22 cellular contexts compared by ENCODE assay signal in the genomic region with DNA sequence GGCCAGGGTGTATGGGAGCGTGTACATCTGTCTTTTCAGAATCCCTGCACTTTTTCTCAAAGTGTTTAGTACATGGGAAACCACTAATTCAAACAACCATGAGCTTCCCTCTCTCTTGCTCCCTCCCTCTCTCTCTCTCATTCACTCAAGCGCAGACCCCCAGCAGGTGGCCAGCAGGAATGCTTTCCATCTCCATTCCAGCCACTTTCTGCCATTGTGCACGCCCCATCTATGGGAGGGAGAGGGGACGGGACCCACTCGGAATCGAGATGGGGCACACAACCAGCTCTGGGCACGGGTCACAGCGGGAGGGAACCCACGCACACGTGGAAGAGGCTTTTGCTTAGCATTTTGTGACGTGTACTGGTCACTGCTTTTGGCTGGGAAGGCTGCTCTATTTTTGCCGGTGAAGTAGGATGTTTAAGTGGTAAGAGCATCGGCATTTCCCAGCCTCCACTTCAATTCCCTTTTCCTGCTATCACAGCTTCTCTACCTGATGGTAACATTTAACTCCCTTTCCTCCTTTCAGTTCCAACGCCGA.
A peak's percentile ranks its signal among the peaks of the same experiment; 100 is the strongest.
DNase-seq lines count a peak whose midpoint lies in the region; ATAC-seq, FAIRE-seq and TF ChIP-seq lines count a peak whose summit lies in the region.
"Had no signal": no experiment of that assay in that cellular context is flagged by ENCODE, and none has a peak within 500 bp of the region (broad histone marks: within the 10 kb centered on the region; RNA-seq: fewer than 3 reads in every experiment).

No MANE protein-coding gene starts in this region.

- H3K79me2 ChIP-seq in H1 (ENCODE audit: control insufficient read depth in 1 of 2, insufficient read depth in 2 of 2, low read length in 2 of 2): no peaks in the 10 kb centered on the region
- no peaks in the 10 kb centered on the region for H3K79me2 ChIP-seq in neural cell (replicated peaks; ENCODE audit: insufficient read depth, low read length)

- H3K18ac ChIP-seq in H1 (ENCODE audit: extremely low read depth, low read length): peak overlapping the region; percentile 94

- no peak overlapping the region for H3K14ac ChIP-seq in H1 (ENCODE audit: insufficient read length)

- TF ChIP-seq EP300 in H1 (IDR thresholded peaks at IDR 0.05; ENCODE audit: borderline replicate concordance in 1 of 2, low read depth in 2 of 2, low read length in 2 of 2): 0 out of 3 replicates have a peak, but pooled peaks of 1 of the 2 experiments have one; percentile 4
- no peak for TF ChIP-seq EP300 in neural cell (conservative IDR thresholded peaks at IDR 0.05; ENCODE audit: poor library complexity, severe bottlenecking)

- H3K79me1 ChIP-seq in H1 (ENCODE audit: low read depth, low read length): no peaks in the 10 kb centered on the region; the same call in 1 of the 2 replicates

- POLR2A ChIA-PET in H1 (lab: Charles Lee; ENCODE audit: partially characterized antibody): interaction anchor here (0.8 to 1.7 kb wide), 4 partner anchors 9 to 46 kb away, joined by 3 to 7 read pairs (median 5); no protein-coding TSS in a partner anchor

- 25% methylated on average over 15 of the region's 15 CpGs; no CpG with 5 or more reads in 1 of the 2 experiments for WGBS in H1 (ENCODE audit: extremely low coverage in 1 of 2, insufficient coverage in 1 of 2, insufficient read length in 1 of 2, insufficient replicate concordance in 2 of 2, low coverage in 1 of 2, low lambda C conversion rate in 2 of 2, missing lambda C conversion rate in 1 of 2), 2 experiments

- peak overlapping the region; percentile 95; the same call in 1 of the 2 replicates for H2BK15ac ChIP-seq in H1 (ENCODE audit: low read length)

- H4K8ac ChIP-seq in H1 (ENCODE audit: extremely low read depth, insufficient read depth, low read length): peak overlapping the region; percentile 86

- H3K4ac ChIP-seq in H1 (replicated peaks; ENCODE audit: insufficient read length, low read depth, low read length): peak overlapping the region; percentile 82

- no peak for FAIRE-seq in H1 (lab: Jason Lieb, UNC)
- FAIRE-seq: endothelial cell of umbilical vein, urothelium cell line had no signal

- H4K5ac ChIP-seq in H1 (ENCODE audit: insufficient read length, low read depth, low read length): peak overlapping the region; percentile 73

- H3K27me3 ChIP-seq in BLaER1 (no peaks in the 10 kb centered on the region), HUES48 (ENCODE audit: control insufficient read depth, insufficient read depth, low read length) (no peaks in the 10 kb centered on the region), H1 (replicated peaks in 1 of 4; ENCODE audit: control insufficient read depth in 3 of 4, extremely low read depth in 1 of 4, insufficient read depth in 3 of 4, low read length in 3 of 4) (no peaks in the 10 kb centered on the region), neural cell (ENCODE audit: insufficient read depth, low read depth, low read length) (no peaks in the 10 kb centered on the region)
- H3K27me3 ChIP-seq: left lung, ovary had no signal

- H3K27ac ChIP-seq in BLaER1: peak overlapping the region; percentile 96
- peak overlapping the region; percentile 34 for H3K27ac ChIP-seq in HUES48 (ENCODE audit: low read depth, low read length)
- H3K27ac ChIP-seq in H1 (ENCODE audit: low read depth, low read length): no peak overlapping the region
- no peak overlapping the region for H3K27ac ChIP-seq in neural cell (ENCODE audit: low read length)
- H3K27ac ChIP-seq: ovary had no signal

- H3K4me1 ChIP-seq in BLaER1: peaks cover 100% of the 10 kb centered on the region
- peaks cover 43% of the 10 kb centered on the region for H3K4me1 ChIP-seq in HUES48 (ENCODE audit: control insufficient read depth, insufficient read depth, low read length)
- H3K4me1 ChIP-seq in H1 (replicated peaks in 1 of 4; ENCODE audit: control insufficient read depth in 3 of 4, insufficient read depth in 4 of 4, low read length in 3 of 4): peaks cover 21 to 40% (median 27%) of the 10 kb centered on the region in 4 experiments

- H2AK5ac ChIP-seq in H1 (ENCODE audit: low read depth, low read length): 0 out of 2 replicates have a peak overlapping the region, but pooled peaks have one; percentile 91

- H2BK120ac ChIP-seq in H1 (replicated peaks; ENCODE audit: low read depth, low read length): no peak overlapping the region

- no peak overlapping the region for H3K23ac ChIP-seq in H1 (ENCODE audit: insufficient read length)

- no peaks in the 10 kb centered on the region for H4K20me1 ChIP-seq in BLaER1
- H4K20me1 ChIP-seq in H1 (replicated peaks in 1 of 2; ENCODE audit: control insufficient read depth in 1 of 2, insufficient read depth in 2 of 2, low read length in 2 of 2): no peaks in the 10 kb centered on the region
- H4K20me1 ChIP-seq in neural cell (ENCODE audit: insufficient read depth): no peaks in the 10 kb centered on the region

- CTCF ChIA-PET in H1 (lab: Charles Lee; ENCODE audit: partially characterized antibody): interaction anchor here (0.9 to 2.8 kb wide), 7 partner anchors 9 to 218 kb away, joined by 3 to 8 read pairs (median 3); no protein-coding TSS in a partner anchor

- H3K36me3 ChIP-seq in BLaER1 (peaks cover 39% of the 10 kb centered on the region), HUES48 (ENCODE audit: control insufficient read depth, insufficient read depth, low read length) (peaks cover 34% of the 10 kb centered on the region), H1 (ENCODE audit: control insufficient read depth in 2 of 4, insufficient read depth in 4 of 4, low read length in 3 of 4) (peaks cover 0 to 22% (median 8%) of the 10 kb centered on the region in 4 experiments; a peak in 6 of 8 replicates), neural cell (ENCODE audit: insufficient read depth, low read length) (no peaks in the 10 kb centered on the region)
- H3K36me3 ChIP-seq: ovary had no signal

- TF ChIP-seq CTCF in H1 (IDR thresholded peaks at IDR 0.05; ENCODE audit: control extremely low read depth in 1 of 3, insufficient read depth in 1 of 3, low read depth in 1 of 3, low read length in 3 of 3): no peak
- TF ChIP-seq CTCF in neural cell (IDR thresholded peaks at IDR 0.05; ENCODE audit: poor library complexity, severe bottlenecking): no peak

- peak overlapping the region; percentile 94 for H2BK5ac ChIP-seq in H1 (ENCODE audit: low read depth, low read length)

- ATAC-seq in GM19351 (IDR thresholded peaks at IDR 0.05; ENCODE audit: unreplicated experiment): no peak
- ATAC-seq: activated CD4-positive, alpha-beta T cell treated with anti-CD3 and anti-CD28 coated beads for 36 hours; left lung; Panc1; SK-N-SH treated with all-trans-retinoic acid at 6 μM for 48 hours had no signal

- H2BK12ac ChIP-seq in H1 (ENCODE audit: low read depth, low read length): peak overlapping the region; percentile 98

- H3K9me2 ChIP-seq in neural cell (ENCODE audit: insufficient read depth, low read length): no peaks in the 10 kb centered on the region

- no peak overlapping the region for H3K4me3 ChIP-seq in BLaER1
- peak overlapping the region; percentile 45 for H3K4me3 ChIP-seq in HUES48 (ENCODE audit: low read depth, low read length)
- peak overlapping the region in 1 of 4 experiments; percentile 41; a peak in 3 of 8 replicates for H3K4me3 ChIP-seq in H1 (ENCODE audit: extremely low read depth in 1 of 4, insufficient read depth in 2 of 4, low read depth in 3 of 4, low read length in 4 of 4)
- peak overlapping the region; percentile 18 for H3K4me3 ChIP-seq in neural cell (ENCODE audit: low read length)
- H3K4me3 ChIP-seq: left lung, ovary had no signal

- H4K91ac ChIP-seq in H1 (replicated peaks; ENCODE audit: insufficient read length, low read length): peak overlapping the region; percentile 94

- peak overlapping the region; percentile 74; the same call in 1 of the 2 replicates for H2BK20ac ChIP-seq in H1 (ENCODE audit: low read length)

- TF ChIP-seq RAD21 in H1 (IDR thresholded peaks at IDR 0.05 in 1 of 2, conservative IDR thresholded peaks at IDR 0.05 in 1 of 2; ENCODE audit: low read depth in 2 of 2, low read length in 2 of 2) (peak; percentile 3 to 22; a peak in 1 of 4 replicates), neural cell (conservative IDR thresholded peaks at IDR 0.05) (no peak)

- peak overlapping the region; percentile 84; the same call in 1 of the 2 replicates for H3K9ac ChIP-seq in BLaER1
- H3K9ac ChIP-seq in HUES48 (ENCODE audit: low read depth, low read length): no peak overlapping the region
- no peak overlapping the region for H3K9ac ChIP-seq in H1 (replicated peaks in 1 of 4; ENCODE audit: extremely low read depth in 1 of 4, low read depth in 3 of 4, low read length in 3 of 4)
- no peak overlapping the region for H3K9ac ChIP-seq in neural cell (ENCODE audit: low read length)

- no peak overlapping the region for H3K56ac ChIP-seq in H1 (replicated peaks; ENCODE audit: insufficient read length, low read depth, low read length)

- H3F3A ChIP-seq in neural cell (ENCODE audit: insufficient read depth, low read length, poor library complexity, severe bottlenecking): no peaks in the 10 kb centered on the region

- H3K4me2 ChIP-seq in BLaER1: peak overlapping the region; percentile 89
- H3K4me2 ChIP-seq in H1 (ENCODE audit: insufficient read depth in 1 of 2, low read depth in 2 of 2, low read length in 2 of 2): peak overlapping the region; percentile 50 to 57
- no peak overlapping the region for H3K4me2 ChIP-seq in neural cell (ENCODE audit: low read length)

- H2AFZ ChIP-seq in H1 (ENCODE audit: low read length) (no peak overlapping the region), neural cell (ENCODE audit: low read depth, low read length) (no peak overlapping the region)

- no peak for TF ChIP-seq POLR2A in H1 (IDR thresholded peaks at IDR 0.05; ENCODE audit: control extremely low read depth in 1 of 2, low read depth in 2 of 2, low read length in 2 of 2)

- DNase-seq in H1 (ENCODE audit: low read depth in 1 of 2, low spot score in 2 of 2): peak in 1 of 2 experiments; percentile 74
- no peak for DNase-seq in activated CD4-positive, alpha-beta T cell treated with anti-CD3 and anti-CD28 coated beads for 4 hours
- no peak for DNase-seq in NCI-H1930 (lab: John Stamatoyannopoulos, UW)
- DNase-seq in DMS153 treated with DMSO at 0.1 percent for 48 hours (lab: John Stamatoyannopoulos, UW; ENCODE audit: unreplicated experiment): no peak
- DNase-seq: activated CD4-positive, alpha-beta T cell treated with anti-CD3 and anti-CD28 coated beads for 36 hours; activated gamma-delta T cell treated with Interleukin-2 at 50 U/mL for 16 hours; amygdala; Calu3; left lung; NCI-H1092; NCI-H748 treated with DMSO at 0.1 percent for 48 hours; ovary; stimulated activated CD4-positive, alpha-beta T cell treated with anti-CD3 and anti-CD28 coated beads, Interleukin-2, amount 100 ng/mL, for 24 hours; T1000 had no signal

- H3K9me3 ChIP-seq in BLaER1 (0 out of 2 replicates have a peak, but pooled peaks cover 6% of the 10 kb centered on the region), HUES48 (ENCODE audit: control insufficient read depth, insufficient read depth, low read length) (no peaks in the 10 kb centered on the region), H1 (ENCODE audit: insufficient read depth in 2 of 2, low read depth in 1 of 2, low read length in 1 of 2) (no peaks in the 10 kb centered on the region; a peak in 1 of 4 replicates), neural cell (ENCODE audit: low read length) (no peaks in the 10 kb centered on the region)
- H3K9me3 ChIP-seq: left lung, ovary had no signal

- peaks cover 3% of the 10 kb centered on the region; the same call in 1 of the 2 replicates for H3K23me2 ChIP-seq in H1 (ENCODE audit: low read depth, low read length)

Comparison
In these comparisons a context has a peak if more than half of its experiments do, and no peak if none do; other contexts are left out.
1. H3K27ac ChIP-seq: peak in BLaER1 (single experiment) and HUES48 (single experiment); none in H1 (single experiment) and neural cell (single experiment).